Comparison of ENCODE assay signal across 34 cellular contexts in the genomic region with DNA sequence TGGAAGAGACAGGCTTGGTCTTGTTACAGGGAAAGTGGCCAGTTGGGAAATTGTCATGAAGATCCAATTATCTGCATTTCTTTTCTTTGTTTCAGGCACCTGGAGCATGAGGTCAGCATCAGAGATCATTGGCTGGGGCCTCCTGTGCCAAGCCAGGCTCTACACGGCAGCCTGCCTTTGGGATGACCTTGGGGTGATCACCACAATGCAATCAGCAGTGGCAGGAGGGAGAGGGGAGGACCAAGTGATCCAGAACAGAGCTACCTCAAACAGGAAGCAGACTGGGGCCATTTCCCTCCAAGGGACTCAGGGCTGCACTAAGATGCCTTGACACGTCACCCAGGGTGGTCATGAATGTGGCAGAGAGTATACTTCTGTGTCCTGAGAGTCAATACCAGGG.
"Had no signal": no experiment of that assay in that cellular context is flagged by ENCODE, and none has a peak within 500 bp of the region (broad histone marks: within the 10 kb centered on the region; RNA-seq: fewer than 3 reads in every experiment).

No MANE protein-coding gene starts in this region.

- H3K4me3 ChIP-seq: adrenal gland, ascending aorta, esophagus muscularis mucosa, gastrocnemius medialis, heart left ventricle had no signal

- H3K9me3 Mint-ChIP-seq: activated CD4-positive, alpha-beta memory T cell treated with anti-CD3 and anti-CD28 coated beads for 36 hours; activated CD4-positive, alpha-beta T cell treated with anti-CD3 and anti-CD28 coated beads, Interleukin-2, amount 10 ng/mL, durations not matched to agents 24 days and 14 days; activated naive CD4-positive, alpha-beta T cell treated with anti-CD3 and anti-CD28 coated beads for 36 hours; activated naive CD4-positive, alpha-beta T cell treated with anti-CD3 and anti-CD28 coated beads, Interleukin-2, amount 50 U/mL, for 24 hours; activated naive CD8-positive, alpha-beta T cell treated with anti-CD3 and anti-CD28 coated beads for 36 hours; activated naive CD8-positive, alpha-beta T cell treated with anti-CD3 and anti-CD28 coated beads, Interleukin-2, amount 50 U/mL, for 24 hours; activated T-helper 1 cell treated with anti-CD3 and anti-CD28 coated beads, Interleukin-12 subunit alpha, Interleukin-12 subunit beta, Interleukin-2, Interleukin-4 antibody, amounts not matched to agents 30 ng/mL and 10 ng/mL and 1 ng/mL, durations not matched to agents 14 hours and 24 hours and 36 hours; activated T-helper 2 cell treated with anti-CD3 and anti-CD28 coated beads, Interferon-gamma antibody, Interleukin-2, Interleukin-4, amounts not matched to agents 10 μg/mL and 5 μg/mL and 100 μg/mL, durations not matched to agents 14 hours and 24 hours and 36 hours; central memory CD8-positive, alpha-beta T cell; effector memory CD8-positive, alpha-beta T cell; T-helper 2 cell treated with Interferon-gamma antibody and Interleukin-4, amounts not matched to agents 5 μg/mL and 100 μg/mL, for 36 hours had no signal

- H3K9me3 ChIP-seq: adrenal gland, ascending aorta, gastrocnemius medialis, heart left ventricle had no signal

- H3K27ac Mint-ChIP-seq: activated CD4-positive, alpha-beta memory T cell treated with anti-CD3 and anti-CD28 coated beads for 36 hours; activated CD4-positive, alpha-beta T cell treated with anti-CD3 and anti-CD28 coated beads for 36 hours; activated CD4-positive, alpha-beta T cell treated with anti-CD3 and anti-CD28 coated beads, Interleukin-2, amount 10 ng/mL, durations not matched to agents 24 days and 14 days; activated CD8-positive, alpha-beta memory T cell treated with anti-CD3 and anti-CD28 coated beads, Interleukin-2, amount 10 ng/mL, durations not matched to agents 7 days and 5 days; activated CD8-positive, alpha-beta T cell treated with anti-CD3 and anti-CD28 coated beads, Interleukin-2, amount 10 ng/mL, durations not matched to agents 7 days and 5 days; activated naive CD4-positive, alpha-beta T cell treated with anti-CD3 and anti-CD28 coated beads for 36 hours; activated naive CD4-positive, alpha-beta T cell treated with anti-CD3 and anti-CD28 coated beads, Interleukin-2, amount 50 U/mL, for 24 hours; activated naive CD8-positive, alpha-beta T cell treated with anti-CD3 and anti-CD28 coated beads for 36 hours; activated naive CD8-positive, alpha-beta T cell treated with anti-CD3 and anti-CD28 coated beads, Interleukin-2, amount 50 U/mL, for 24 hours; activated T-helper 1 cell treated with anti-CD3 and anti-CD28 coated beads, Interleukin-12 subunit alpha, Interleukin-12 subunit beta, Interleukin-2, Interleukin-4 antibody, amounts not matched to agents 30 ng/mL and 10 ng/mL and 1 ng/mL, durations not matched to agents 14 hours and 24 hours and 36 hours; activated T-helper 2 cell treated with anti-CD3 and anti-CD28 coated beads, Interferon-gamma antibody, Interleukin-2, Interleukin-4, amounts not matched to agents 10 μg/mL and 5 μg/mL and 100 μg/mL, durations not matched to agents 14 hours and 24 hours and 36 hours; T-helper 17 cell; T-helper 2 cell treated with Interferon-gamma antibody and Interleukin-4, amounts not matched to agents 5 μg/mL and 100 μg/mL, for 36 hours had no signal

- H3K27ac ChIP-seq: adrenal gland, ascending aorta, brain microvascular endothelial cell, esophagus muscularis mucosa, foreskin keratinocyte, gastrocnemius medialis, heart left ventricle had no signal

- ATAC-seq: activated CD4-positive, alpha-beta T cell treated with anti-CD3 and anti-CD28 coated beads for 36 hours; activated CD8-positive, alpha-beta memory T cell treated with anti-CD3 and anti-CD28 coated beads, Interleukin-2, amount 10 ng/mL, durations not matched to agents 7 days and 5 days; activated CD8-positive, alpha-beta T cell treated with anti-CD3 and anti-CD28 coated beads, Interleukin-2, amount 10 ng/mL, durations not matched to agents 7 days and 5 days; activated naive CD8-positive, alpha-beta T cell treated with anti-CD3 and anti-CD28 coated beads, Interleukin-2, amount 50 U/mL, for 24 hours; effector memory CD8-positive, alpha-beta T cell; foreskin keratinocyte; gastrocnemius medialis; T-helper 17 cell had no signal

- H3K4me1 Mint-ChIP-seq: activated CD4-positive, alpha-beta T cell treated with anti-CD3 and anti-CD28 coated beads for 36 hours; activated CD4-positive, alpha-beta T cell treated with anti-CD3 and anti-CD28 coated beads, Interleukin-2, amount 10 ng/mL, durations not matched to agents 24 days and 14 days; activated CD8-positive, alpha-beta memory T cell treated with anti-CD3 and anti-CD28 coated beads, Interleukin-2, amount 10 ng/mL, durations not matched to agents 7 days and 5 days; activated naive CD4-positive, alpha-beta T cell treated with anti-CD3 and anti-CD28 coated beads, Interleukin-2, amount 50 U/mL, for 24 hours; activated naive CD8-positive, alpha-beta T cell treated with anti-CD3 and anti-CD28 coated beads for 36 hours; activated naive CD8-positive, alpha-beta T cell treated with anti-CD3 and anti-CD28 coated beads, Interleukin-2, amount 50 U/mL, for 24 hours; central memory CD8-positive, alpha-beta T cell; T-helper 17 cell had no signal

- H3K36me3 ChIP-seq: adrenal gland, ascending aorta, brain microvascular endothelial cell, esophagus muscularis mucosa, gastrocnemius medialis, heart left ventricle had no signal

- DNase-seq: activated CD4-positive, alpha-beta memory T cell treated with anti-CD3 and anti-CD28 coated beads for 36 hours; activated CD4-positive, alpha-beta T cell treated with anti-CD3 and anti-CD28 coated beads for 36 hours; activated CD4-positive, alpha-beta T cell treated with anti-CD3 and anti-CD28 coated beads, Interleukin-2, amount 10 ng/mL, durations not matched to agents 24 days and 14 days; activated CD4-positive, CD25-positive, alpha-beta regulatory T cell; activated CD4-positive, CD25-positive, alpha-beta regulatory T cell treated with anti-CD3 and anti-CD28 coated beads, Interleukin-2, amount 50 U/mL, for 72 hours; activated CD8-positive, alpha-beta memory T cell treated with anti-CD3 and anti-CD28 coated beads, Interleukin-2, amount 10 ng/mL, durations not matched to agents 7 days and 5 days; activated CD8-positive, alpha-beta memory T cell treated with anti-CD3 and anti-CD28 coated beads, Interleukin-2, amount 50 U/mL, for 4 hours; activated CD8-positive, alpha-beta T cell treated with anti-CD3 and anti-CD28 coated beads, Interleukin-2, amount 10 ng/mL, durations not matched to agents 7 days and 5 days; activated effector memory CD4-positive, alpha-beta T cell treated with anti-CD3 and anti-CD28 coated beads, Interleukin-2, amount 50 U/mL, for 16 hours; activated naive CD4-positive, alpha-beta T cell treated with anti-CD3 and anti-CD28 coated beads for 36 hours; activated naive CD8-positive, alpha-beta T cell treated with anti-CD3 and anti-CD28 coated beads for 36 hours; activated naive CD8-positive, alpha-beta T cell treated with anti-CD3 and anti-CD28 coated beads, Interleukin-2, amount 50 U/mL, for 24 hours; activated T-cell treated with anti-CD3 and anti-CD28 coated beads, Interleukin-2, amount 50 U/mL, for 1 hour; activated T-cell treated with anti-CD3 and anti-CD28 coated beads, Interleukin-2, amount 50 U/mL, for 48 hours; adrenal gland; brain microvascular endothelial cell; cortex of kidney; dermis blood vessel endothelial cell; effector CD4-positive, alpha-beta T cell; effector memory CD8-positive, alpha-beta T cell; erythroblast; foreskin keratinocyte; gastrocnemius medialis; glutamatergic neuron; heart left ventricle; T-helper 17 cell; T1000 had no signal

- H3K4me1 ChIP-seq: adrenal gland, ascending aorta, esophagus muscularis mucosa, foreskin keratinocyte, gastrocnemius medialis, heart left ventricle had no signal

- H3K27me3 ChIP-seq: adrenal gland, ascending aorta, brain microvascular endothelial cell, esophagus muscularis mucosa, gastrocnemius medialis had no signal

- H3K36me3 Mint-ChIP-seq: activated CD4-positive, alpha-beta memory T cell treated with anti-CD3 and anti-CD28 coated beads for 36 hours; activated CD8-positive, alpha-beta memory T cell treated with anti-CD3 and anti-CD28 coated beads, Interleukin-2, amount 10 ng/mL, durations not matched to agents 7 days and 5 days; activated naive CD4-positive, alpha-beta T cell treated with anti-CD3 and anti-CD28 coated beads, Interleukin-2, amount 50 U/mL, for 24 hours; activated naive CD8-positive, alpha-beta T cell treated with anti-CD3 and anti-CD28 coated beads for 36 hours had no signal

- H3K4me3 Mint-ChIP-seq: activated CD4-positive, alpha-beta memory T cell treated with anti-CD3 and anti-CD28 coated beads for 36 hours; activated CD4-positive, alpha-beta T cell treated with anti-CD3 and anti-CD28 coated beads for 36 hours; activated CD4-positive, alpha-beta T cell treated with anti-CD3 and anti-CD28 coated beads, Interleukin-2, amount 10 ng/mL, durations not matched to agents 24 days and 14 days; activated CD8-positive, alpha-beta memory T cell treated with anti-CD3 and anti-CD28 coated beads, Interleukin-2, amount 10 ng/mL, durations not matched to agents 7 days and 5 days; activated CD8-positive, alpha-beta T cell treated with anti-CD3 and anti-CD28 coated beads, Interleukin-2, amount 10 ng/mL, durations not matched to agents 7 days and 5 days; activated naive CD4-positive, alpha-beta T cell treated with anti-CD3 and anti-CD28 coated beads for 36 hours; activated naive CD4-positive, alpha-beta T cell treated with anti-CD3 and anti-CD28 coated beads, Interleukin-2, amount 50 U/mL, for 24 hours; activated naive CD8-positive, alpha-beta T cell treated with anti-CD3 and anti-CD28 coated beads for 36 hours; activated naive CD8-positive, alpha-beta T cell treated with anti-CD3 and anti-CD28 coated beads, Interleukin-2, amount 50 U/mL, for 24 hours; activated T-helper 1 cell treated with anti-CD3 and anti-CD28 coated beads, Interleukin-12 subunit alpha, Interleukin-12 subunit beta, Interleukin-2, Interleukin-4 antibody, amounts not matched to agents 30 ng/mL and 10 ng/mL and 1 ng/mL, durations not matched to agents 14 hours and 24 hours and 36 hours; central memory CD8-positive, alpha-beta T cell; effector memory CD8-positive, alpha-beta T cell; T-helper 17 cell; T-helper 2 cell treated with Interferon-gamma antibody and Interleukin-4, amounts not matched to agents 5 μg/mL and 100 μg/mL, for 36 hours had no signal
